ENCODE assay signal across 8 cellular contexts in the genomic region with DNA sequence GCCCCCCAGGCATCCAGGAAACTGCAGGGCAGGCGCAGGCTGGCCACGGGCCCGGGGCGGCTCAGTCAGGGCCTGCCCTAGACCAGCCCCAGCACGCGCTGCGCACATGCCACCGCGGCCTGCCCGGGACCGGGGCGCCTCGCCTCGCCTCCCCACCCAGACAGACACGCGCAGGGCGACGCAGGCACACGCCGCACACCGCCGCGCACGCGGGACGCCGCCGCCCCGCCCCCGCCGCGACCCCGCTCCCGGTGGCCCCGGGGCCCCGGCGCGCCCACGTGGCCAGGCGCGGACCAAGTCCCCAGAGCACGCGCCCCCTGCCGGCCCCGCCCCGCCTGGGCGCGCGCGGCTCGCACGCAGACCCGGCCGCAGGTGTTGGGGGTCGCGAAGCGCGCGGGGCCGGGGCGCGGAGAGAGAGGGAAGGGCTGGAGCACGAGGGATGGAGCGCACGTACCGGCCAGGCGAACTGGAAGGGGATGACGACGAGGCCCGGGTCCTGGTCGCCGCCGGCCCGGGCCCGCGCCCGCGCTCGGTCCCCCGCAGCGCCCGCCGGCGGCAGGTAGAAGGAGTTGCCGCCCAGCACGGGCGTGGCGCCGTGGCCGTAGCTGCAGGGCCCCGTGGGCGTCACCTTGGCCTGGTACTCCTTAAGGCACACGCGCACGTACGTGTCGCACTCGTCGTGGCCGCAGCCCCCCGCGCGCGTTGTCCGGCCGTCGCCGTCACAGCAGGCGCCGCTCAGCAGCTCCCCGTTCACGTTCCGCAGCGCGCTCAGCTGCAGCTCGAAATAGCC. TPM values are rescaled to one million over a fixed set of nuclear protein-coding genes. Genes with fewer than 3 reads are reported as not detected.
A peak's percentile ranks its signal among the peaks of the same experiment; 100 is the strongest.
DNase-seq lines count a peak whose midpoint lies in the region; ATAC-seq, FAIRE-seq and TF ChIP-seq lines count a peak whose summit lies in the region.

No MANE protein-coding gene starts in this region.

- no peak overlapping the region for H3K27ac ChIP-seq in CD4-positive, alpha-beta T cell (ENCODE audit: low read depth, low read length)
- H3K27ac ChIP-seq in HUES64 (ENCODE audit: low read depth, low read length) (no peak overlapping the region), breast epithelium (peak overlapping the region in 1 of 2 donors; percentile 71), mesodermal cell (ENCODE audit: low read depth, low read length, severe bottlenecking) (no peak overlapping the region)

- H3K27me3 Mint-ChIP-seq in CD4-positive, alpha-beta T cell = peaks cover 22% of the 10 kb centered on the region

- intact Hi-C loops in CD4-positive, alpha-beta T cell (cut with DNase I, micrococcal nuclease) = loop anchor here in 1 of 2 experiments (5.0 kb wide), 1 partner anchor 75 kb away; no protein-coding TSS in a partner anchor
- intact Hi-C loops in breast epithelium (cut with DNase I; ENCODE audit: low total_unique reads) = loop anchor here (5.0 kb wide), 1 partner anchor 75 kb away; no protein-coding TSS in a partner anchor
- intact Hi-C loops in sciatic nerve (cut with DNase I) = no loop called here

- H3K4me1 ChIP-seq in HUES64 (ENCODE audit: insufficient read depth, low read length) = no peaks in the 10 kb centered on the region; the same call in 1 of the 2 replicates
- H3K4me1 ChIP-seq in breast epithelium = no peaks in the 10 kb centered on the region
- peaks cover 7% of the 10 kb centered on the region for H3K4me1 ChIP-seq in mesodermal cell (ENCODE audit: control insufficient read depth, insufficient read depth, low read length, poor library complexity, severe bottlenecking)

- no peak for DNase-seq in CD4-positive, alpha-beta T cell
- DNase-seq in breast epithelium (ENCODE audit: low spot score in 2 of 2) (no peak), ACHN (no peak), frontal cortex (ENCODE audit: low spot score in 2 of 2) (no peak), sciatic nerve (ENCODE audit: low spot score) (no peak)

- CTCF ChIA-PET in CD4-positive, alpha-beta T cell (lab: Charles Lee) = interaction anchor here (0.7 kb wide), 1 partner anchor 13 kb away, joined by 3 read pairs; no protein-coding TSS in a partner anchor

- no peaks in the 10 kb centered on the region for H3K9me3 Mint-ChIP-seq in CD4-positive, alpha-beta T cell

- H3K4me3 ChIP-seq in HUES64 (ENCODE audit: low read length) (peak overlapping the region; percentile 51), breast epithelium (peak overlapping the region; percentile 33 to 64 (median 56)), mesodermal cell (ENCODE audit: extremely low read depth, insufficient read depth, low read length, poor library complexity, severe bottlenecking) (peak overlapping the region; percentile 34)

- H3K27ac Mint-ChIP-seq in CD4-positive, alpha-beta T cell = no peak overlapping the region

- POLR2A ChIA-PET in CD4-positive, alpha-beta T cell (lab: Charles Lee) = no interaction called here

- FAIRE-seq in frontal cortex (lab: Jason Lieb, UNC) = no peak

- no peak for ATAC-seq in CD4-positive, alpha-beta T cell (ENCODE audit: poor library complexity)
- ATAC-seq in GM19351 (IDR thresholded peaks at IDR 0.05; ENCODE audit: unreplicated experiment) = no peak
- no peak for ATAC-seq in sciatic nerve

- peaks cover 28% of the 10 kb centered on the region for H3K27me3 ChIP-seq in CD4-positive, alpha-beta T cell (ENCODE audit: control insufficient read depth, insufficient read depth, low read length)
- peaks cover 27% of the 10 kb centered on the region for H3K27me3 ChIP-seq in HUES64 (ENCODE audit: insufficient read depth, low read length)
- peaks cover 0 to 10% of the 10 kb centered on the region in 2 donors for H3K27me3 ChIP-seq in breast epithelium

- in situ Hi-C loops in ACHN (cut with HindIII; ENCODE audit: low pct_ligation_motif_present, low pct_unique_long_range_greater_than_20kb, low sequenced_read_pairs) = no loop called here

- no peak for TF ChIP-seq CTCF in CD4-positive, alpha-beta T cell (IDR thresholded peaks at IDR 0.05)
- no peak for TF ChIP-seq CTCF in breast epithelium (IDR thresholded peaks at IDR 0.05)

- no peak for TF ChIP-seq POLR2A in breast epithelium (IDR thresholded peaks at IDR 0.05)

- 7% methylated on average over 116 of the region's 116 CpGs for WGBS in HUES64
- 7 to 9% methylated on average over 80 to 99 of the region's 116 CpGs for WGBS in mesodermal cell (ENCODE audit: insufficient coverage in 2 of 2), 2 experiments

- no peaks in the 10 kb centered on the region for H3K9me3 ChIP-seq in CD4-positive, alpha-beta T cell (ENCODE audit: control insufficient read depth, low read length)
- H3K9me3 ChIP-seq in HUES64 (ENCODE audit: insufficient read depth, low read depth, low read length) (no peaks in the 10 kb centered on the region), breast epithelium (no peaks in the 10 kb centered on the region), mesodermal cell (ENCODE audit: control insufficient read depth, low read length) (no peaks in the 10 kb centered on the region)

- H3K4me1 Mint-ChIP-seq in CD4-positive, alpha-beta T cell (ENCODE audit: low read depth) = peaks cover 7% of the 10 kb centered on the region

- H3K4me3 Mint-ChIP-seq in CD4-positive, alpha-beta T cell = peak overlapping the region; percentile 65

- H3K36me3 ChIP-seq in HUES64 (ENCODE audit: insufficient read depth, low read length) (no peaks in the 10 kb centered on the region), breast epithelium (no peaks in the 10 kb centered on the region), mesodermal cell (ENCODE audit: control insufficient read depth, insufficient read depth, low read length) (no peaks in the 10 kb centered on the region)

- H3K9ac ChIP-seq in HUES64 (ENCODE audit: low read depth, low read length) = 0 out of 2 replicates have a peak overlapping the region, but pooled peaks have one; percentile 26

- no peaks in the 10 kb centered on the region for H3K36me3 Mint-ChIP-seq in CD4-positive, alpha-beta T cell (ENCODE audit: low read depth)

RNA-seq across cellular contexts. Expression of a gene that starts 1.1 kb away (rescaled TPM):
- total RNA-seq in CD4-positive, alpha-beta T cell = 1 to 10 TPM in 1 of 2 experiments, under 1 TPM in 1; 0.66 to 1.3 TPM
- polyA plus RNA-seq in HUES64 (2013, experiment 1 of 2) = 2.8 TPM
- polyA plus RNA-seq in HUES64 (2013, experiment 2 of 2) = 3.7 TPM
- 10 to 100 TPM in 2 of 3 donors, 1 to 10 TPM in 1; 4.2 to 15.4 (median 13.1) TPM for total RNA-seq in breast epithelium
- 13.4 TPM for polyA plus RNA-seq in mesodermal cell (2013, experiment 1 of 2)
- polyA plus RNA-seq in mesodermal cell (2013, experiment 2 of 2) = 10.5 TPM
- 21.2 TPM for total RNA-seq in frontal cortex
- total RNA-seq in sciatic nerve = 24.9 TPM

RNA-seq across cellular contexts. Expression of a gene that starts 13.6 kb away (rescaled TPM):
- 1 to 10 TPM; 9.0 to 9.2 TPM for total RNA-seq in CD4-positive, alpha-beta T cell
- polyA plus RNA-seq in HUES64 (2013, experiment 1 of 2) = 18.0 TPM
- 21.6 TPM for polyA plus RNA-seq in HUES64 (2013, experiment 2 of 2)
- total RNA-seq in breast epithelium (10 to 100 TPM; 13.6 to 14.9 (median 14.1) TPM), frontal cortex (32.6 TPM), sciatic nerve (21.7 TPM)
- 19.2 TPM for polyA plus RNA-seq in mesodermal cell (2013, experiment 1 of 2)
- 11.6 TPM for polyA plus RNA-seq in mesodermal cell (2013, experiment 2 of 2)
